Comparison of ENCODE assay signal across 8 cellular contexts in genomic region chr3:53160660-53161344, GRCh38. TPM values are rescaled to one million over a fixed set of nuclear protein-coding genes. Genes with fewer than 3 reads are reported as not detected.
DNase-seq lines count a peak whose midpoint lies in the region; ATAC-seq and TF ChIP-seq lines count a peak whose summit lies in the region.

TSS of gene PRKCD (plus strand) at chr3:53161209. CDS start at chr3:53178423, 17,214 bp downstream.

- H3K36me3 ChIP-seq in A673 (ENCODE audit: insufficient read depth, low read length, poor library complexity, severe bottlenecking) (no peaks in the 10 kb centered on the region), lung (ENCODE audit: control insufficient read depth in 2 of 2, insufficient read depth in 2 of 2, low read length in 2 of 2) (peaks cover 0 to 4% of the 10 kb centered on the region in 2 donors)

- TF ChIP-seq CTCF in A673 (conservative IDR thresholded peaks at IDR 0.05; ENCODE audit: low read depth, low read length) (no peak), lung (IDR thresholded peaks at IDR 0.05; ENCODE audit: control extremely low read depth, extremely low read depth) (no peak)

- ATAC-seq in GM18502 (IDR thresholded peaks at IDR 0.05; ENCODE audit: poor library complexity, unreplicated experiment) (peak; percentile 52), HG02981 (IDR thresholded peaks at IDR 0.05; ENCODE audit: unreplicated experiment) (peak; percentile 49), lung (ENCODE audit: insufficient read depth, low FRiP score) (peak; percentile 83)

- H3K27ac ChIP-seq in A673 (ENCODE audit: low read depth, low read length, poor library complexity, severe bottlenecking) (no peak within 1 kb of the TSS), lung (ENCODE audit: low read depth in 1 of 2, low read length in 1 of 2) (peak within 1 kb of the TSS; percentile 67 to 93)

- H3K27ac Mint-ChIP-seq in activated CD4-positive, alpha-beta memory T cell treated with anti-CD3 and anti-CD28 coated beads for 36 hours, result peak within 1 kb of the TSS; percentile 57

- intact Hi-C loops in A673 (cut with micrococcal nuclease; ENCODE audit: unreplicated experiment), result no loop called here
- intact Hi-C loops in activated CD4-positive, alpha-beta memory T cell treated with anti-CD3 and anti-CD28 coated beads for 36 hours (cut with micrococcal nuclease), result loop anchor here (1.0 to 5.0 kb wide), 2 partner anchors 31 to 96 kb away; partner anchors contain the start of genes RFT1 and TKT

- H3K27me3 ChIP-seq in A673 (replicated peaks; ENCODE audit: insufficient read depth, low read depth, low read length, poor library complexity) (no peaks in the 10 kb centered on the region), lung (ENCODE audit: control insufficient read depth, insufficient read depth) (no peaks in the 10 kb centered on the region)

- POLR2A ChIA-PET in A673 (lab: Charles Lee; ENCODE audit: low non-redundant PET), result no interaction called here
- POLR2A ChIA-PET in activated CD4-positive, alpha-beta memory T cell treated with anti-CD3 and anti-CD28 coated beads for 36 hours (lab: Charles Lee), result interaction anchor here (0.8 to 1.4 kb wide), 5 partner anchors 13 to 187 kb away, joined by 3 to 5 read pairs (median 3); partner anchors contain the start of gene DCP1A

- no peaks in the 10 kb centered on the region for H3K4me1 ChIP-seq in A673 (ENCODE audit: insufficient read depth, low read length, poor library complexity, severe bottlenecking)
- H3K4me1 ChIP-seq in lung (ENCODE audit: control insufficient read depth in 2 of 2, insufficient read depth in 2 of 2, low read length in 2 of 2), result peaks cover 0 to 29% of the 10 kb centered on the region in 2 donors

- DNase-seq in A673 (ENCODE audit: low spot score) (peak; percentile 45), NCI-H345 treated with DMSO at 0.1 percent for 48 hours (lab: John Stamatoyannopoulos, UW; ENCODE audit: unreplicated experiment) (peak; percentile 8), ecto neural progenitor cell (ENCODE audit: low spot score) (peak; percentile 84), lung (ENCODE audit: low spot score) (peak; percentile 87)
- DNase-seq in activated CD4-positive, alpha-beta memory T cell treated with anti-CD3 and anti-CD28 coated beads for 36 hours, result peak; percentile 85
- DNase-seq in stimulated activated CD4-positive, alpha-beta T cell treated with anti-CD3 and anti-CD28 coated beads, TNF-alpha, amount 100 ng/mL, for 24 hours (ENCODE audit: low read depth in 3 of 3), result peak; percentile 46 to 79 (median 52)

- H3K4me1 Mint-ChIP-seq in activated CD4-positive, alpha-beta memory T cell treated with anti-CD3 and anti-CD28 coated beads for 36 hours (ENCODE audit: low read depth), result peaks cover 19% of the 10 kb centered on the region

- H3K9me3 ChIP-seq in A673 (ENCODE audit: low read depth, low read length, poor library complexity, severe bottlenecking) (no peaks in the 10 kb centered on the region), lung (ENCODE audit: control insufficient read depth in 2 of 2, insufficient read depth in 1 of 2, low read length in 1 of 2) (no peaks in the 10 kb centered on the region)

- peak within 1 kb of the TSS; percentile 56 for H3K4me3 ChIP-seq in A673 (ENCODE audit: low read depth, low read length, poor library complexity, severe bottlenecking)
- H3K4me3 ChIP-seq in lung, result peak within 1 kb of the TSS; percentile 75

- H3K36me3 Mint-ChIP-seq in activated CD4-positive, alpha-beta memory T cell treated with anti-CD3 and anti-CD28 coated beads for 36 hours, result no peaks in the 10 kb centered on the region

- CTCF ChIA-PET in A673 (lab: Charles Lee), result no interaction called here
- CTCF ChIA-PET in activated CD4-positive, alpha-beta memory T cell treated with anti-CD3 and anti-CD28 coated beads for 36 hours (lab: Charles Lee), result interaction anchor here (0.6 to 3.4 kb wide), 7 partner anchors 9 to 51 kb away, joined by 3 to 25 read pairs (median 4); no protein-coding TSS in a partner anchor

- 0% methylated on average over 39 to 69 of the region's 69 CpGs for whole genome bisulfite sequencing in lung, 2 donors

- H3K4me3 Mint-ChIP-seq in activated CD4-positive, alpha-beta memory T cell treated with anti-CD3 and anti-CD28 coated beads for 36 hours, result peak within 1 kb of the TSS; percentile 78

- H3K9me3 Mint-ChIP-seq in activated CD4-positive, alpha-beta memory T cell treated with anti-CD3 and anti-CD28 coated beads for 36 hours, result no peaks in the 10 kb centered on the region

- no TSS peak for BruUV-seq in A673 (replicated peaks; lab: Mats Ljungman, UMichigan)

- H3K27me3 Mint-ChIP-seq in activated CD4-positive, alpha-beta memory T cell treated with anti-CD3 and anti-CD28 coated beads for 36 hours, result peaks cover 15% of the 10 kb centered on the region

RNA-seq across cellular contexts. Expression of gene PRKCD, which starts in this region (rescaled TPM):
- 1.4 and 3.0 TPM in 2 replicates for total RNA-seq in A673 (2021)
- 10 to 100 TPM; 23.8 to 25.9 TPM for total RNA-seq in activated CD4-positive, alpha-beta memory T cell treated with anti-CD3 and anti-CD28 coated beads for 36 hours
- total RNA-seq in lung, result 10 to 100 TPM; 34.9 to 85.2 TPM
- polyA plus RNA-seq in lung, result 10 to 100 TPM; 47.3 to 84.5 TPM

Comparison
In these comparisons a context has a peak if more than half of its experiments do, and no peak if none do; other contexts are left out.
1. DNase-seq: peak in every context shown above with its lines; median percentile 87 in lung; 85 in activated CD4-positive, alpha-beta memory T cell treated with anti-CD3 and anti-CD28 coated beads for 36 hours; 84 in ecto neural progenitor cell; 52 in stimulated activated CD4-positive, alpha-beta T cell treated with anti-CD3 and anti-CD28 coated beads, TNF-alpha, amount 100 ng/mL, for 24 hours; 45 in A673; 8 in NCI-H345 treated with DMSO at 0.1 percent for 48 hours.